Comparison of ENCODE assay signal across 10 cellular contexts in the genomic region with DNA sequence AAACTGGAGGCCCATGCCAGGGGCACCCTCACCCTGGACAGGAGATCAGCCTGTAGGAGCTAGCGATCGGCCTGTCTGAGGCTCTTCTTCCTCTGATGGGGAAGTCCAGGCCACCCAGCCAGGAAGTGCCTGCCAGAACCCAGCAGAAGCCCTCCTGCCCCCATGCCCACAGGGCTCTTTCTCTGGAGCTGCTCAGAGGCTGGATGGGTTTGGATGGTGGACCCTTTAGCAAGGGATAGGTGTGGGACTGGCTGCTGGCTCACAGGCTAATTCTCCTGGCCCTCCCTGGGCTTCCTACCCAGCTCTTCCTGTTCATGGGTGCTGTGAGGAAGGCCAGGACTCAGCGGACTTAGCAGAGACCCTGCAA. TPM values are rescaled to one million over a fixed set of nuclear protein-coding genes. Genes with fewer than 3 reads are reported as not detected.
DNase-seq lines count a peak whose midpoint lies in the region; FAIRE-seq and TF ChIP-seq lines count a peak whose summit lies in the region.
"Had no signal": no experiment of that assay in that cellular context is flagged by ENCODE, and none has a peak within 500 bp of the region (broad histone marks: within the 10 kb centered on the region; RNA-seq: fewer than 3 reads in every experiment).

No MANE protein-coding gene starts in this region.

- no peak for TF ChIP-seq CTCF in WERI-Rb-1 (IDR thresholded peaks at IDR 0.05; ENCODE audit: low read depth, low read length)
- TF ChIP-seq CTCF in kidney (IDR thresholded peaks at IDR 0.05; ENCODE audit: borderline replicate concordance, extremely low read depth, insufficient read depth): no peak

- no peak for FAIRE-seq in kidney (lab: Jason Lieb, UNC)
- no peak for FAIRE-seq in GM19239 (lab: Jason Lieb, UNC)
- no peak for FAIRE-seq in urothelium cell line (lab: Jason Lieb, UNC)

- no peaks in the 10 kb centered on the region for H3K9me3 Mint-ChIP-seq in activated T-cell treated with anti-CD3 and anti-CD28 coated beads, Interleukin-2, amount 50 U/mL, for 24 hours

- H3K27me3 ChIP-seq in WERI-Rb-1 (ENCODE audit: insufficient read depth, low read depth, severe bottlenecking): no peaks in the 10 kb centered on the region
- H3K27me3 ChIP-seq in thymus (ENCODE audit: control insufficient read depth, insufficient read depth): no peaks in the 10 kb centered on the region

- H3K36me3 Mint-ChIP-seq in activated T-cell treated with anti-CD3 and anti-CD28 coated beads, Interleukin-2, amount 50 U/mL, for 24 hours (ENCODE audit: low read depth): no peaks in the 10 kb centered on the region

- H3K27me3 Mint-ChIP-seq in activated T-cell treated with anti-CD3 and anti-CD28 coated beads, Interleukin-2, amount 50 U/mL, for 24 hours: no peaks in the 10 kb centered on the region

- DNase-seq in activated T-cell treated with anti-CD3 and anti-CD28 coated beads, Interleukin-2, amount 50 U/mL, for 24 hours: no peak
- no peak for DNase-seq in activated T-cell treated with anti-CD3 and anti-CD28 coated beads, Interleukin-2, amount 50 U/mL, for 48 hours
- DNase-seq in WERI-Rb-1: no peak
- peak; percentile 85 for DNase-seq in kidney
- no peak for DNase-seq in GM19239 (ENCODE audit: insufficient read length, low spot score)
- no peak for DNase-seq in AG08395 (ENCODE audit: low spot score)
- DNase-seq in urothelium cell line (ENCODE audit: low spot score): no peak
- DNase-seq: RPMI8226 had no signal

- peaks cover 53% of the 10 kb centered on the region for H3K4me1 Mint-ChIP-seq in activated T-cell treated with anti-CD3 and anti-CD28 coated beads, Interleukin-2, amount 50 U/mL, for 24 hours (ENCODE audit: low read depth)

- H3K36me3 ChIP-seq in WERI-Rb-1: no peaks in the 10 kb centered on the region
- peaks cover 2 to 12% of the 10 kb centered on the region in 2 donors for H3K36me3 ChIP-seq in kidney (ENCODE audit: control insufficient read depth in 1 of 2, insufficient read depth in 2 of 2, low read length in 2 of 2)
- H3K36me3 ChIP-seq in thymus (ENCODE audit: control insufficient read depth, insufficient read depth): no peaks in the 10 kb centered on the region

- intact Hi-C loops in kidney (cut with DNase I): no loop called here

- H3K4me3 Mint-ChIP-seq in activated T-cell treated with anti-CD3 and anti-CD28 coated beads, Interleukin-2, amount 50 U/mL, for 24 hours: no peak overlapping the region

- no peaks in the 10 kb centered on the region for H3K9me3 ChIP-seq in WERI-Rb-1 (ENCODE audit: severe bottlenecking)
- no peaks in the 10 kb centered on the region for H3K9me3 ChIP-seq in kidney (ENCODE audit: control insufficient read depth in 1 of 2, low read length in 2 of 2)
- H3K9me3 ChIP-seq in thymus (ENCODE audit: control insufficient read depth): no peaks in the 10 kb centered on the region

- peak overlapping the region; percentile 46 for H3K4me3 ChIP-seq in WERI-Rb-1 (ENCODE audit: low read depth, low read length)
- peak overlapping the region in 1 of 2 donors; percentile 33 for H3K4me3 ChIP-seq in kidney (ENCODE audit: low read length in 2 of 2)
- no peak overlapping the region for H3K4me3 ChIP-seq in thymus (ENCODE audit: low read length)

- H3K27ac ChIP-seq in WERI-Rb-1 (peak overlapping the region; percentile 94), kidney (ENCODE audit: low read depth in 2 of 2, low read length in 2 of 2) (peak overlapping the region; percentile 79 to 98), thymus (ENCODE audit: low read depth) (peak overlapping the region; percentile 46)

- peak overlapping the region; percentile 67 to 81 for H3K9ac ChIP-seq in kidney (ENCODE audit: low read length in 2 of 2)

- H3K27ac Mint-ChIP-seq in activated T-cell treated with anti-CD3 and anti-CD28 coated beads, Interleukin-2, amount 50 U/mL, for 24 hours: peak overlapping the region; percentile 96

- H3K4me1 ChIP-seq in kidney (ENCODE audit: control insufficient read depth in 1 of 2, insufficient read depth in 1 of 2, low read depth in 1 of 2, low read length in 2 of 2) (peaks cover 49 to 54% of the 10 kb centered on the region in 2 donors), thymus (ENCODE audit: control insufficient read depth, insufficient read depth, low read length) (peaks cover 23% of the 10 kb centered on the region)

- 91% methylated on average over 3 of the region's 3 CpGs for WGBS in thymus

RNA-seq across cellular contexts. Expression of gene FXYD2, which starts 7.7 kb away (rescaled TPM):
- 2,527 TPM for total RNA-seq in kidney
- 9,664 TPM for polyA plus RNA-seq in kidney (ENCODE audit: insufficient read depth, low read depth, low replicate concordance)
- 100 TPM for polyA plus RNA-seq in thymus

RNA-seq across cellular contexts. Expression of gene DSCAML1, which starts 19.8 kb away (rescaled TPM):
- total RNA-seq in kidney: 17.3 TPM
- polyA plus RNA-seq in kidney (ENCODE audit: insufficient read depth, low read depth, low replicate concordance) (0.95 TPM), thymus (0.32 TPM)
- total RNA-seq: endothelial cell of umbilical vein had no signal
- polyA plus RNA-seq: endothelial cell of umbilical vein had no signal

RNA-seq across cellular contexts. Expression of gene FXYD6, which starts 59.6 kb away (rescaled TPM):
- total RNA-seq in kidney: 62.7 TPM
- polyA plus RNA-seq in kidney (ENCODE audit: insufficient read depth, low read depth, low replicate concordance) (57.8 TPM), thymus (24.1 TPM)

Comparison
In these comparisons a context has a peak if more than half of its experiments do, and no peak if none do; other contexts are left out.
1. RNA of gene FXYD2, which starts 7.7 kb away (polyA plus RNA-seq): 9,664 TPM in kidney (single experiment); 100 TPM in thymus (single experiment); every median in the first group is over 10 times any median in the second.
2. Peak in every context shown above with its lines, with median percentiles within 50 percentile points of each other: H3K27ac ChIP-seq.